ENCODE assay signal across 8 cellular contexts in genomic region chr1:31944205-31945089, GRCh38. TPM values are rescaled to one million over a fixed set of nuclear protein-coding genes. Genes with fewer than 3 reads are reported as not detected.
DNase-seq lines count a peak whose midpoint lies in the region; ATAC-seq, FAIRE-seq and TF ChIP-seq lines count a peak whose summit lies in the region.

No MANE protein-coding gene starts in this region.

- H3K4me1 ChIP-seq in OCI-LY3 (ENCODE audit: low read length): peaks cover 38% of the 10 kb centered on the region
- H3K4me1 ChIP-seq in gastroesophageal sphincter: peaks cover 0 to 54% (median 13%) of the 10 kb centered on the region in 3 donors
- H3K4me1 ChIP-seq in neutrophil (ENCODE audit: control insufficient read depth in 1 of 2, insufficient read depth in 1 of 2, low read depth in 1 of 2, low read length in 1 of 2): peaks cover 66 to 73% of the 10 kb centered on the region in 2 experiments
- peaks cover 8 to 26% of the 10 kb centered on the region in 2 donors for H3K4me1 ChIP-seq in thoracic aorta (ENCODE audit: control insufficient read depth in 1 of 2, low read depth in 2 of 2)

- H3K79me2 ChIP-seq in OCI-LY3 (ENCODE audit: low read length): no peaks in the 10 kb centered on the region

- H3K9me3 ChIP-seq in OCI-LY3 (ENCODE audit: insufficient read depth, low read length): no peaks in the 10 kb centered on the region
- H3K9me3 ChIP-seq in gastroesophageal sphincter: no peaks in the 10 kb centered on the region
- no peaks in the 10 kb centered on the region for H3K9me3 ChIP-seq in neutrophil
- H3K9me3 ChIP-seq in thoracic aorta: no peaks in the 10 kb centered on the region

- no peaks in the 10 kb centered on the region for H3K27me3 ChIP-seq in OCI-LY3 (ENCODE audit: low read depth, low read length)
- H3K27me3 ChIP-seq in gastroesophageal sphincter: no peaks in the 10 kb centered on the region
- H3K27me3 ChIP-seq in neutrophil: no peaks in the 10 kb centered on the region
- H3K27me3 ChIP-seq in thoracic aorta (replicated peaks; ENCODE audit: insufficient read depth): no peaks in the 10 kb centered on the region

- H3K27ac ChIP-seq in OCI-LY3 (ENCODE audit: low read length) (peak overlapping the region; percentile 84), gastroesophageal sphincter (peak overlapping the region; percentile 95 to 97 (median 96)), neutrophil (peak overlapping the region; percentile 95), thoracic aorta (peak overlapping the region; percentile 96 to 99)

- no peak for TF ChIP-seq CTCF in OCI-LY3 (IDR thresholded peaks at IDR 0.05; ENCODE audit: low read depth, low read length)
- TF ChIP-seq CTCF in gastroesophageal sphincter (IDR thresholded peaks at IDR 0.05): no peak
- TF ChIP-seq CTCF in neutrophil (IDR thresholded peaks at IDR 0.05): no peak
- TF ChIP-seq CTCF in thoracic aorta (IDR thresholded peaks at IDR 0.05): no peak

- peak; percentile 65 for ATAC-seq in HG02852 (IDR thresholded peaks at IDR 0.05; ENCODE audit: unreplicated experiment)
- peak; percentile 90 for ATAC-seq in gastroesophageal sphincter
- peak; percentile 88 for ATAC-seq in thoracic aorta (ENCODE audit: insufficient number of reproducible peaks, low FRiP score, low read depth)

- H3K36me3 ChIP-seq in OCI-LY3 (replicated peaks; ENCODE audit: low read depth, low read length) (no peaks in the 10 kb centered on the region), gastroesophageal sphincter (no peaks in the 10 kb centered on the region), neutrophil (no peaks in the 10 kb centered on the region), thoracic aorta (no peaks in the 10 kb centered on the region)

- FAIRE-seq in GM12891 (lab: Jason Lieb, UNC): peak; percentile 63

- DNase-seq in GM12891 (ENCODE audit: insufficient read length, low spot score) (peak; percentile 81), thoracic aorta (ENCODE audit: low spot score) (peak; percentile 60), SKM-1 (lab: John Stamatoyannopoulos, UW; ENCODE audit: unreplicated experiment) (no peak)
- peak; percentile 81 for DNase-seq in activated effector memory CD4-positive, alpha-beta T cell treated with Interleukin-2 at 50 U/mL for 16 hours

- peak overlapping the region; percentile 83 for H3K9ac ChIP-seq in OCI-LY3 (ENCODE audit: low read length)

- peak; percentile 97 for TF ChIP-seq POLR2A in GM12891 (IDR thresholded peaks at IDR 0.05; ENCODE audit: low read depth, low read length)
- peak; percentile 45 to 55 for TF ChIP-seq POLR2A in gastroesophageal sphincter (IDR thresholded peaks at IDR 0.05)

- TF ChIP-seq EP300 in gastroesophageal sphincter (IDR thresholded peaks at IDR 0.05): no peak

- WGBS in gastroesophageal sphincter (ENCODE audit: low coverage in 1 of 2), 2 donors: 7 to 37% methylated on average over 3 to 14 of the region's 56 CpGs

- H2AFZ ChIP-seq in OCI-LY3 (ENCODE audit: low read depth, low read length): no peak overlapping the region

- H3K4me3 ChIP-seq in OCI-LY3 (ENCODE audit: low read length) (peak overlapping the region; percentile 79), gastroesophageal sphincter (peak overlapping the region; percentile 42 to 54), neutrophil (ENCODE audit: low read depth in 1 of 2, low read length in 1 of 2) (peak overlapping the region; percentile 50 to 65), thoracic aorta (peak overlapping the region; percentile 81)

- H3K4me2 ChIP-seq in OCI-LY3 (ENCODE audit: low read length): peak overlapping the region; percentile 77

- no peaks in the 10 kb centered on the region for H4K20me1 ChIP-seq in OCI-LY3 (ENCODE audit: insufficient read depth, low read length)

TF ChIP-seq in GM12891, 5 proteins besides CTCF, POLR2A, EP300 and RAD21:
- TF ChIP-seq POU2F2 (IDR thresholded peaks at IDR 0.05; ENCODE audit: low read depth, low read length) (peak; percentile 84; the same call in 1 of the 2 replicates), POLR2AphosphoS5 (IDR thresholded peaks at IDR 0.05; ENCODE audit: low read depth, low read length) (peak; percentile 95), SPI1 (IDR thresholded peaks at IDR 0.05; ENCODE audit: low read depth, low read length) (peak; percentile 26; the same call in 1 of the 2 replicates), PAX5 (IDR thresholded peaks at IDR 0.05; ENCODE audit: insufficient read depth, low read length, severe bottlenecking) (no peak), TAF1 (IDR thresholded peaks at IDR 0.05; ENCODE audit: low read depth, low read length) (peak; percentile 91)

RNA-seq across cellular contexts. Expression of gene PTP4A2, which starts 6.3 kb away (rescaled TPM):
- 213 TPM for polyA plus RNA-seq in GM12891 (2012; ENCODE audit: low read depth, missing spikeins)
- 100 to 1,000 TPM; 203 to 273 (median 250) TPM for total RNA-seq in gastroesophageal sphincter
- total RNA-seq in thoracic aorta: 100 to 1,000 TPM; 104 to 237 TPM
